In genomic region chr12:65765436-65765813, GRCh38 we compare ENCODE assay signal across 16 cellular contexts. TPM values are rescaled to one million over a fixed set of nuclear protein-coding genes. Genes with fewer than 3 reads are reported as not detected.
DNase-seq lines count a peak whose midpoint lies in the region; ATAC-seq and TF ChIP-seq lines count a peak whose summit lies in the region.
"Had no signal": no experiment of that assay in that cellular context is flagged by ENCODE, and none has a peak within 500 bp of the region (broad histone marks: within the 10 kb centered on the region; RNA-seq: fewer than 3 reads in every experiment).

No MANE protein-coding gene starts in this region.

- no peaks in the 10 kb centered on the region for H3K9me3 Mint-ChIP-seq in chondrocyte (ENCODE audit: low read depth)

- H3K27me3 Mint-ChIP-seq in chondrocyte (ENCODE audit: low read depth): no peaks in the 10 kb centered on the region

- H3K4me1 ChIP-seq in mucosa of descending colon (ENCODE audit: low read depth): no peaks in the 10 kb centered on the region
- H3K4me1 ChIP-seq: esophagus muscularis mucosa had no signal

- peak; percentile 37 for DNase-seq in AG08395 (ENCODE audit: low spot score)
- DNase-seq in LHCN-M2 (ENCODE audit: low read depth): peak; percentile 56
- no peak for DNase-seq in chondrocyte (ENCODE audit: low spot score)
- DNase-seq in kidney glomerular epithelial cell (lab: John Stamatoyannopoulos, UW): peak; percentile 52
- no peak for DNase-seq in mucosa of descending colon
- no peak for DNase-seq in central memory CD4-positive, alpha-beta T cell
- DNase-seq in Right ventricle myocardium inferior (ENCODE audit: missing footprints): no peak
- DNase-seq: activated naive CD4-positive, alpha-beta T cell treated with Interleukin-2 at 50 U/mL for 16 hours; DMS 273 treated with DMSO at 0.1 percent for 48 hours; NCI-H1092; NCI-H345; occipital lobe; SW 1271 had no signal

- intact Hi-C loops in mucosa of descending colon (cut with DNase I, micrococcal nuclease) (no loop called here), Right ventricle myocardium inferior (cut with DNase I) (no loop called here)

- H3K4me3 Mint-ChIP-seq in chondrocyte (ENCODE audit: unreplicated experiment): no peak overlapping the region

- peak overlapping the region; percentile 25 for H3K27ac Mint-ChIP-seq in chondrocyte (ENCODE audit: unreplicated experiment)

- H3K4me3 ChIP-seq in mucosa of descending colon: no peak overlapping the region
- H3K4me3 ChIP-seq: esophagus muscularis mucosa had no signal

- no peaks in the 10 kb centered on the region for H3K9me3 ChIP-seq in mucosa of descending colon
- H3K9me3 ChIP-seq: esophagus muscularis mucosa had no signal

- TF ChIP-seq CTCF in chondrocyte (IDR thresholded peaks at IDR 0.05) (no peak), mucosa of descending colon (IDR thresholded peaks at IDR 0.05) (no peak)

- H3K36me3 ChIP-seq in mucosa of descending colon (ENCODE audit: low read depth): no peaks in the 10 kb centered on the region
- H3K36me3 ChIP-seq: esophagus muscularis mucosa had no signal

- no peaks in the 10 kb centered on the region for H3K36me3 Mint-ChIP-seq in chondrocyte (ENCODE audit: low read depth)

- ATAC-seq in mucosa of descending colon (no peak), Right ventricle myocardium inferior (no peak), GM18907 (IDR thresholded peaks at IDR 0.05; ENCODE audit: unreplicated experiment) (no peak)

- H3K4me1 Mint-ChIP-seq in chondrocyte (ENCODE audit: low read depth): peaks cover 13% of the 10 kb centered on the region

RNA-seq across cellular contexts. Expression of gene HMGA2, which starts 58.9 kb away (rescaled TPM):
- total RNA-seq in LHCN-M2 (2014; rRNA removed): 51.0 and 53.2 TPM in 2 replicates
- 23.8 TPM for polyA plus RNA-seq in LHCN-M2 (2012)
- total RNA-seq in chondrocyte: 18.6 to 23.0 TPM (median 19.6 TPM) in 3 replicates
- total RNA-seq in mucosa of descending colon: 10 to 100 TPM in 1 of 3 donors, 1 to 10 TPM in 2; 4.9 to 15.8 (median 7.3) TPM
- not detected for total RNA-seq in Right ventricle myocardium inferior
- total RNA-seq: mesenteric fat pad had no signal

Comparison
In these comparisons a context has a peak if more than half of its experiments do, and no peak if none do; other contexts are left out.
1. DNase-seq: peak in AG08395 (single experiment), LHCN-M2 (single experiment) and kidney glomerular epithelial cell (single experiment); none in chondrocyte (single experiment), mucosa of descending colon (0 of 3), central memory CD4-positive, alpha-beta T cell (single experiment) and Right ventricle myocardium inferior (single experiment).